ENCODE assay signal across 18 cellular contexts in the genomic region with DNA sequence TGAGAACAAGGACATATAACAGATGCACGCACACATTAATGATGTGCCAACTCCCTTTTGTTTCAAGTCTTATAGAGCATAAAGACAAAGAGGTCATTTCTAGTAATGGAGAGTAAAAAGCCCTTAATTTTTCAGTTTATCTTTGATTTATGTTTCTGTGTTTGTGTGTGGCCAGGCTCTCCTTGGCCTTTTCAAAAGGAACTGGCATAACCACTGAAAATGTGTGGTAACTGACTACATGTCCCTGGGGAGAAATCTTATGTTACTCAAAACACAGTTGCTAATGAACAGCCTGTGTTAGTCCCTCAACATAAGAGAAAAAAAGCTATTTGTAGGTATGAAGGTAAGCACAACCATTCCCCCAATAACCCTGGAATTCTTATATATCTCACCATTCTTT. TPM values are rescaled to one million over a fixed set of nuclear protein-coding genes. Genes with fewer than 3 reads are reported as not detected.
DNase-seq lines count a peak whose midpoint lies in the region; FAIRE-seq and TF ChIP-seq lines count a peak whose summit lies in the region.
"Had no signal": no experiment of that assay in that cellular context is flagged by ENCODE, and none has a peak within 500 bp of the region (broad histone marks: within the 10 kb centered on the region; RNA-seq: fewer than 3 reads in every experiment).

No MANE protein-coding gene starts in this region.

- no peak for TF ChIP-seq CTCF in fibroblast of the aortic adventitia (IDR thresholded peaks at IDR 0.05; ENCODE audit: insufficient read depth, low read length)

- DNase-seq in AG08395 (ENCODE audit: low spot score) (peak; percentile 52), H54 (ENCODE audit: insufficient read length, low spot score) (no peak), NCI-H2171 (lab: John Stamatoyannopoulos, UW) (peak; percentile 14), fibroblast of the aortic adventitia (ENCODE audit: low read depth) (peak; percentile 64), LoVo (ENCODE audit: low spot score) (no peak), kidney glomerular epithelial cell (lab: John Stamatoyannopoulos, UW) (no peak), HT-29 (ENCODE audit: low spot score) (no peak), superior temporal gyrus (ENCODE audit: extremely low spot score) (no peak)
- DNase-seq: activated CD8-positive, alpha-beta T cell treated with anti-CD3 and anti-CD28 coated beads for 36 hours; activated T-cell treated with anti-CD3 and anti-CD28 coated beads, Interleukin-2, amount 50 U/mL, for 72 hours; effector CD4-positive, alpha-beta T cell; EL; left cardiac atrium; midbrain; stomach had no signal

- peak; percentile 52 for FAIRE-seq in H54 (lab: Jason Lieb, UNC)
- FAIRE-seq: A549 had no signal

- no peak for TF ChIP-seq POLR2A in H54 (IDR thresholded peaks at IDR 0.05; ENCODE audit: low read depth, low read length)

- H3K4me3 ChIP-seq in fibroblast of the aortic adventitia (ENCODE audit: low read depth, low read length): no peak overlapping the region
- H3K4me3 ChIP-seq: A549, cardiac muscle cell, stomach had no signal

RNA-seq across cellular contexts. Expression of gene SHOC1, which starts 47.6 kb away (rescaled TPM):
- 0.09 TPM in 1 of 2 replicates, not detected in the other for total RNA-seq in fibroblast of the aortic adventitia (ENCODE audit: low replicate concordance)
- not detected in 2 replicates for total RNA-seq in HT-29 (2014; rRNA removed; shearing (Covaris generic))
- total RNA-seq: activated CD8-positive, alpha-beta T cell treated with anti-CD3 and anti-CD28 coated beads for 36 hours; activated T-cell treated with anti-CD3 and anti-CD28 coated beads, Interleukin-2, amount 50 U/mL, for 72 hours; cardiac muscle cell; left cardiac atrium; urinary bladder had no signal

RNA-seq across cellular contexts. Expression of gene UGCG, which starts 54.3 kb away (rescaled TPM):
- 51.6 and 70.9 TPM in 2 replicates for total RNA-seq in fibroblast of the aortic adventitia (ENCODE audit: low replicate concordance)
- 23.9 and 38.0 TPM in 2 replicates for total RNA-seq in HT-29 (2014; rRNA removed; shearing (Covaris generic))

Comparison
In these comparisons a context has a peak if more than half of its experiments do, and no peak if none do; other contexts are left out.
1. DNase-seq: peak in AG08395 (single experiment), NCI-H2171 (single experiment) and fibroblast of the aortic adventitia (single experiment); none in H54 (single experiment), LoVo (single experiment), kidney glomerular epithelial cell (single experiment), HT-29 (single experiment) and superior temporal gyrus (single experiment).